In the genomic region with DNA sequence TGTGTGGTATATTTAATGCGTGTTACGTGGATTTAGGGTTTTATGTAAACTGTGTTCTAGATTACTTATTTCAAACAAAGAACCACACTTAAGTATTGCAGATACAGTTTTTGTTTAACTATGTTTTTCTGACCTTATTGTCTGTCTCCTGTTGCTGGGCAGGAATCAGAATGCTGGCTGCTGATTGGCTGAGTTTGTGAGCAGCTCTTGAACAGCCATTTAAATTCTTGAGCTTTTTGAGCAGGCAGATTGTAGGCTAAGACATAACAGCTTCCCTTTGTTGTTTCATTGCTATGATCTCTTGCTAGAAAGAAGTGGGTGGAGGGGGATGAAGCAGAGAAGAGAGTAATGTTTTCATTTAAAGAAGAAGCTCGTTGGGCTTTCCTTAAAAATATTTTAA, we compare ENCODE assay signal across 8 cellular contexts. TPM values are rescaled to one million over a fixed set of nuclear protein-coding genes. Genes with fewer than 3 reads are reported as not detected.
A peak's percentile ranks its signal among the peaks of the same experiment; 100 is the strongest.
DNase-seq lines count a peak whose midpoint lies in the region; ATAC-seq, FAIRE-seq and TF ChIP-seq lines count a peak whose summit lies in the region.

No MANE protein-coding gene starts in this region.

- TF ChIP-seq CTCF in choroid plexus epithelial cell (conservative IDR thresholded peaks at IDR 0.05; ENCODE audit: low read depth, low read length) = no peak
- TF ChIP-seq CTCF in kidney epithelial cell (IDR thresholded peaks at IDR 0.05; ENCODE audit: insufficient read depth, low read length, poor library complexity, severe bottlenecking) = no peak

- H3K4me3 ChIP-seq in choroid plexus epithelial cell (ENCODE audit: low read depth, low read length) = no peak overlapping the region
- no peak overlapping the region for H3K4me3 ChIP-seq in kidney epithelial cell (ENCODE audit: low read depth, low read length)

- H3K27me3 ChIP-seq in kidney epithelial cell (ENCODE audit: control insufficient read depth, insufficient read depth, low read length) = no peaks in the 10 kb centered on the region

- DNase-seq in Ammon's horn (ENCODE audit: low spot score) = peak; percentile 86
- peak; percentile 33 for DNase-seq in HTR-8/SVneo (ENCODE audit: insufficient read length, low spot score)
- DNase-seq in activated CD4-positive, alpha-beta T cell treated with anti-CD3 and anti-CD28 coated beads for 1 hour = peak; percentile 45
- peak; percentile 98 for DNase-seq in choroid plexus epithelial cell (ENCODE audit: low read depth)
- DNase-seq in kidney epithelial cell (ENCODE audit: low read depth) = peak; percentile 79
- peak in 3 of 4 experiments; percentile 17 to 35 (median 21) for DNase-seq in stimulated activated CD4-positive, alpha-beta T cell treated with anti-CD3 and anti-CD28 coated beads, Interleukin-1b, Interleukin-23, amount 100 ng/mL, for 24 hours (ENCODE audit: low read depth in 4 of 4, low spot score in 1 of 4)
- no peak for DNase-seq in NCI-H1694 (lab: John Stamatoyannopoulos, UW)

- no peak for FAIRE-seq in HTR-8/SVneo (lab: Jason Lieb, UNC)

- H3K36me3 ChIP-seq in kidney epithelial cell (ENCODE audit: control insufficient read depth, insufficient read depth, low read length) = no peaks in the 10 kb centered on the region

- no peak for ATAC-seq in GM21381 (IDR thresholded peaks at IDR 0.05; ENCODE audit: unreplicated experiment)

RNA-seq across cellular contexts. Expression of a gene that starts 52.2 kb away (rescaled TPM):
- total RNA-seq in kidney epithelial cell = 23.4 and 28.5 TPM in 2 replicates
